ENCODE assay signal across 15 cellular contexts in the genomic region with DNA sequence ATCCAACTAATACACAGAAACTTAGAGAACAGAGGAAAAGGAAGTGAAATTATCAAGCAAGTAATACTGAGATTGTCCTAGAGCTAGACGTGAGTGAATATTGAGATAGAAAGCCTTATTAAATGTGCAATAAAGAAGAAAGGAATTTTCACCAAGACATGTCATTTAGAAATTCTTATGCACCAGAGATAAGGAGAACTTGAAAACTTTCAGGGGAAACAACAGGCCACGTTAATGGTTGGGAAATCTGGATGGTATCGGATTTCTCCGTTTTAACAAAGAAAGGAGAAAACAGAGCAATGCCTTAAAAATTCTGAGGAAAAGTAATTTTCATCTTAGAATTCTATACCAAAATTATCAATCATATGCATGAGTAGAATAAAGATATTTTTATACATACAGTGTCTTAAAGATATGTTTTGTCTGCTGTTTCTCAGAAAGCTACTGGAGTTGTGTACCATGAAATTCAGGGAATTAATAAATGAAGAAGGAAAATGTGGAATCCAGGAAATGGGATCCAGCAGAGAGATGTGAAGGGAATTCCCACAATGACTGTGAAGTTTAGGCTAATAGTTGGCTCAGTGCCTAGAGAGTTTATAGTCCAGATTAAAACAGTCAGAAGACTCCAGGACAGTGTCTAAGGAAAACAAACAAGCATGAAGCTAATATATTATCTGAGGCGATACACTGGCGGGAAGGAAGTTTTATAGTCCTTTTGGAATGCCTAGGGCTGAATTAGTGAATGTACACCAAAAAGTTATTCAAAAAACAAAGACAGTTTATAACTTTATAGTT.
DNase-seq lines count a peak whose midpoint lies in the region; FAIRE-seq and TF ChIP-seq lines count a peak whose summit lies in the region.
"Had no signal": no experiment of that assay in that cellular context is flagged by ENCODE, and none has a peak within 500 bp of the region (broad histone marks: within the 10 kb centered on the region; RNA-seq: fewer than 3 reads in every experiment).

No MANE protein-coding gene starts in this region.

- peak; percentile 43 for FAIRE-seq in endometrium (lab: Jason Lieb, UNC)

- H3K27me3 ChIP-seq in A673 (replicated peaks; ENCODE audit: insufficient read depth, low read depth, low read length, poor library complexity) = no peaks in the 10 kb centered on the region
- no peaks in the 10 kb centered on the region for H3K27me3 ChIP-seq in effector memory CD4-positive, alpha-beta T cell (replicated peaks; ENCODE audit: control insufficient read depth, insufficient read depth, low read length, poor library complexity, severe bottlenecking)
- no peaks in the 10 kb centered on the region for H3K27me3 ChIP-seq in osteoblast (ENCODE audit: insufficient read depth, low read length)
- H3K27me3 ChIP-seq: upper lobe of right lung had no signal

- no TSS peak for BruUV-seq in A673 (replicated peaks; lab: Mats Ljungman, UMichigan)

- no peaks in the 10 kb centered on the region for H3K9me3 ChIP-seq in A673 (ENCODE audit: low read depth, low read length, poor library complexity, severe bottlenecking)
- no peaks in the 10 kb centered on the region for H3K9me3 ChIP-seq in effector memory CD4-positive, alpha-beta T cell (ENCODE audit: control insufficient read depth, low read length)
- H3K9me3 ChIP-seq in osteoblast (ENCODE audit: low read depth, low read length) = no peaks in the 10 kb centered on the region
- H3K9me3 ChIP-seq: upper lobe of right lung had no signal

- intact Hi-C loops in A673 (cut with micrococcal nuclease; ENCODE audit: unreplicated experiment) = no loop called here

- H3K27ac ChIP-seq in A673 (ENCODE audit: low read depth, low read length, poor library complexity, severe bottlenecking) = peak overlapping the region; percentile 44
- no peak overlapping the region for H3K27ac ChIP-seq in effector memory CD4-positive, alpha-beta T cell (ENCODE audit: insufficient read depth, low read length, poor library complexity, severe bottlenecking)
- no peak overlapping the region for H3K27ac ChIP-seq in osteoblast (ENCODE audit: low read depth, low read length)
- H3K27ac ChIP-seq: upper lobe of right lung, VCaP had no signal

- H3K27me3 Mint-ChIP-seq in mesothelial cell of epicardium (ENCODE audit: low read depth) = no peaks in the 10 kb centered on the region

- no peaks in the 10 kb centered on the region for H3K36me3 Mint-ChIP-seq in mesothelial cell of epicardium

- no peak for TF ChIP-seq CTCF in A673 (conservative IDR thresholded peaks at IDR 0.05; ENCODE audit: low read depth, low read length)
- no peak for TF ChIP-seq CTCF in mesothelial cell of epicardium (IDR thresholded peaks at IDR 0.05; ENCODE audit: unreplicated experiment)
- TF ChIP-seq CTCF in osteoblast (IDR thresholded peaks at IDR 0.05; ENCODE audit: extremely low read depth, low read depth, low read length) = no peak

- no peaks in the 10 kb centered on the region for H3K79me2 ChIP-seq in osteoblast (ENCODE audit: insufficient read depth, low read length)

- H3K4me3 ChIP-seq in A673 (ENCODE audit: low read depth, low read length, poor library complexity, severe bottlenecking) = no peak overlapping the region
- H3K4me3 ChIP-seq in effector memory CD4-positive, alpha-beta T cell (ENCODE audit: insufficient read depth, low read depth, low read length, poor library complexity, severe bottlenecking) = no peak overlapping the region
- no peak overlapping the region for H3K4me3 ChIP-seq in osteoblast (ENCODE audit: insufficient read depth, low read length)
- H3K4me3 ChIP-seq: upper lobe of right lung had no signal

- H3K4me1 Mint-ChIP-seq in mesothelial cell of epicardium = peaks cover 19% of the 10 kb centered on the region

- no peaks in the 10 kb centered on the region for H3K9me3 Mint-ChIP-seq in mesothelial cell of epicardium

- H4K20me1 ChIP-seq in osteoblast (ENCODE audit: insufficient read depth, low read length) = no peaks in the 10 kb centered on the region

- H3K4me2 ChIP-seq in osteoblast (ENCODE audit: insufficient read depth, low read length) = no peak overlapping the region

- POLR2A ChIA-PET in A673 (lab: Charles Lee; ENCODE audit: low non-redundant PET) = no interaction called here

- peak overlapping the region; percentile 77 for H3K27ac Mint-ChIP-seq in mesothelial cell of epicardium

- peak; percentile 77 for DNase-seq in A673 (ENCODE audit: low spot score)
- DNase-seq in HuH-7 (ENCODE audit: low spot score) = peak; percentile 14
- no peak for DNase-seq in mesothelial cell of epicardium (ENCODE audit: low spot score in 2 of 2, unreplicated experiment in 2 of 2)
- no peak for DNase-seq in AG20443 (ENCODE audit: low spot score)
- DNase-seq in effector memory CD4-positive, alpha-beta T cell = no peak
- no peak for DNase-seq in stimulated activated CD4-positive, alpha-beta T cell treated with anti-CD3 and anti-CD28 coated beads, Interleukin-15, amount 100 ng/mL, for 24 hours
- no peak for DNase-seq in osteoblast (ENCODE audit: insufficient read length, low spot score, missing footprints)
- DNase-seq: activated CD8-positive, alpha-beta memory T cell treated with anti-CD3 and anti-CD28 coated beads, Interleukin-2, amount 50 U/mL, for 48 hours; AML-193; NCI-H1092 treated with DMSO at 0.1 percent for 48 hours; NCI-H526 treated with DMSO at 0.1 percent for 48 hours; SIG-M5; upper lobe of right lung had no signal

- CTCF ChIA-PET in A673 (lab: Charles Lee) = no interaction called here

- H2AFZ ChIP-seq in osteoblast (ENCODE audit: low read length) = no peak overlapping the region

- H3K4me1 ChIP-seq in A673 (ENCODE audit: insufficient read depth, low read length, poor library complexity, severe bottlenecking) = peaks cover 13% of the 10 kb centered on the region
- no peaks in the 10 kb centered on the region for H3K4me1 ChIP-seq in effector memory CD4-positive, alpha-beta T cell (ENCODE audit: control insufficient read depth, insufficient read depth, low read length, poor library complexity, severe bottlenecking)
- no peaks in the 10 kb centered on the region for H3K4me1 ChIP-seq in osteoblast (ENCODE audit: insufficient read depth, low read length)
- H3K4me1 ChIP-seq: upper lobe of right lung had no signal

- no peak overlapping the region for H3K4me3 Mint-ChIP-seq in mesothelial cell of epicardium

- H3K36me3 ChIP-seq in A673 (ENCODE audit: insufficient read depth, low read length, poor library complexity, severe bottlenecking) (no peaks in the 10 kb centered on the region), osteoblast (ENCODE audit: insufficient read depth, low read length) (no peaks in the 10 kb centered on the region)
- no peaks in the 10 kb centered on the region for H3K36me3 ChIP-seq in effector memory CD4-positive, alpha-beta T cell (ENCODE audit: control insufficient read depth, insufficient read depth, low read length)
- H3K36me3 ChIP-seq: upper lobe of right lung had no signal

Comparison
In these comparisons a context has a peak if more than half of its experiments do, and no peak if none do; other contexts are left out.
1. DNase-seq: peak in A673 (single experiment) and HuH-7 (single experiment); none in mesothelial cell of epicardium (0 of 2), AG20443 (single experiment), effector memory CD4-positive, alpha-beta T cell (0 of 3), stimulated activated CD4-positive, alpha-beta T cell treated with anti-CD3 and anti-CD28 coated beads, Interleukin-15, amount 100 ng/mL, for 24 hours (single experiment) and osteoblast (single experiment).